In genomic region chr2:170161516-170162260, GRCh38 we compare ENCODE assay signal across 1 cellular context.
A peak's percentile ranks its signal among the peaks of the same experiment; 100 is the strongest.
TF ChIP-seq lines count a peak whose summit lies in the region.

No MANE protein-coding gene starts in this region.

TF ChIP-seq in K562, 482 proteins besides CTCF, POLR2A, EP300 and RAD21 (continued from another document):
- TF ChIP-seq SMAD2 (IDR thresholded peaks at IDR 0.05; ENCODE audit: low read depth, low read length) (no peak), MAFF (IDR thresholded peaks at IDR 0.05; ENCODE audit: low read length) (no peak), CHD2 (IDR thresholded peaks at IDR 0.05; ENCODE audit: low read depth, low read length) (no peak), SMARCE1 (IDR thresholded peaks at IDR 0.05) (no peak), FOXO4 (CRISPR knock-in tag; IDR thresholded peaks at IDR 0.05) (no peak), TOE1 (IDR thresholded peaks at IDR 0.05; ENCODE audit: borderline replicate concordance) (no peak), TOE1 (CRISPR knock-in tag; IDR thresholded peaks at IDR 0.05; ENCODE audit: borderline replicate concordance, low read depth) (no peak), CEBPZ (IDR thresholded peaks at IDR 0.05; ENCODE audit: borderline replicate concordance, low read depth, low read length) (no peak), NR2C2 (CRISPR knock-in tag; IDR thresholded peaks at IDR 0.05) (0 out of 2 replicates have a peak, but pooled peaks have one; percentile 48), NR2C2 (tag; IDR thresholded peaks at IDR 0.05) (no peak), HNRNPK (IDR thresholded peaks at IDR 0.05; ENCODE audit: low read depth, low read length, poor library complexity, severe bottlenecking) (no peak), RBM25 (IDR thresholded peaks at IDR 0.05; ENCODE audit: low read depth, low read length, severe bottlenecking) (peak; percentile 77), E2F5 (CRISPR knock-in tag; IDR thresholded peaks at IDR 0.05) (no peak), MYBL2 (IDR thresholded peaks at IDR 0.05; ENCODE audit: low read depth) (peak; percentile 70), MYBL2 (CRISPR knock-in tag; IDR thresholded peaks at IDR 0.05; ENCODE audit: borderline replicate concordance) (no peak), ARHGAP35 (IDR thresholded peaks at IDR 0.05; ENCODE audit: partially characterized antibody) (no peak), HSF4 (CRISPR knock-in tag; IDR thresholded peaks at IDR 0.05; ENCODE audit: borderline replicate concordance) (no peak), MITF (IDR thresholded peaks at IDR 0.05) (no peak), USF1 (CRISPR knock-in tag; IDR thresholded peaks at IDR 0.05) (peak; percentile 83), ZNF311 (CRISPR knock-in tag; IDR thresholded peaks at IDR 0.05) (no peak), USF2 (CRISPR knock-in tag; IDR thresholded peaks at IDR 0.05) (peak; percentile 86), RAD51 (IDR thresholded peaks at IDR 0.05; ENCODE audit: borderline replicate concordance, low read depth) (peak; percentile 78), NFE2L1 (tag; IDR thresholded peaks at IDR 0.05; ENCODE audit: borderline replicate concordance, low read depth) (no peak), LCOR (CRISPR knock-in tag; IDR thresholded peaks at IDR 0.05) (no peak), ATF4 (CRISPR knock-in tag; IDR thresholded peaks at IDR 0.05) (no peak), ZKSCAN1 (IDR thresholded peaks at IDR 0.05; ENCODE audit: low read depth, low read length) (no peak), GABPB2 (CRISPR knock-in tag; conservative IDR thresholded peaks at IDR 0.05) (no peak), CREB1 (IDR thresholded peaks at IDR 0.05) (no peak), CREB1 (CRISPR knock-in tag; IDR thresholded peaks at IDR 0.05) (no peak), ZNF764 (CRISPR knock-in tag; IDR thresholded peaks at IDR 0.05; ENCODE audit: low read depth) (no peak), PHB (CRISPR knock-in tag; IDR thresholded peaks at IDR 0.05) (no peak), ZBTB33 (CRISPR knock-in tag; IDR thresholded peaks at IDR 0.05) (no peak), ZNF707 (CRISPR knock-in tag; conservative IDR thresholded peaks at IDR 0.05) (no peak), ZNF696 (CRISPR knock-in tag; conservative IDR thresholded peaks at IDR 0.05) (no peak), ETV6 (IDR thresholded peaks at IDR 0.05; ENCODE audit: borderline replicate concordance in 1 of 2, low read depth in 2 of 2, low read length in 1 of 2) (no peak), ETV6 (CRISPR knock-in tag; IDR thresholded peaks at IDR 0.05; ENCODE audit: borderline replicate concordance) (no peak), HDAC6 (IDR thresholded peaks at IDR 0.05; ENCODE audit: low read depth, low read length) (no peak), ZNF644 (tag; IDR thresholded peaks at IDR 0.05; ENCODE audit: low read depth) (no peak)
TF ChIP-seq in K562: peak in this region for 12.
